In genomic region chr17:4806770-4807533, GRCh38 we compare ENCODE assay signal across 1 cellular context.
TF ChIP-seq lines count a peak whose summit lies in the region.

TSS of gene PLD2 (plus strand) at chr17:4807152. CDS start at chr17:4807773, 621 bp downstream.

TF ChIP-seq in HEK293, 187 proteins besides CTCF, POLR2A, EP300 and RAD21 (continued from another document):
- TF ChIP-seq ZBTB10 (tag by site-specific recombination; IDR thresholded peaks at IDR 0.05): peak; percentile 44; the same call in 1 of the 2 replicates
- TF ChIP-seq ZNF626 (tag by site-specific recombination; IDR thresholded peaks at IDR 0.05): no peak
- TF ChIP-seq GLIS1 (tag by site-specific recombination; IDR thresholded peaks at IDR 0.05): peak; percentile 86
- no peak for TF ChIP-seq ZNF600 (tag by site-specific recombination; IDR thresholded peaks at IDR 0.05)
- 0 out of 2 replicates have a peak, but pooled peaks have one; percentile 27 for TF ChIP-seq SP7 (tag by site-specific recombination; IDR thresholded peaks at IDR 0.05)
- no peak for TF ChIP-seq ZNF664 (tag by site-specific recombination; IDR thresholded peaks at IDR 0.05)
- no peak for TF ChIP-seq ZNF174 (tag by site-specific recombination; IDR thresholded peaks at IDR 0.05)
- TF ChIP-seq ZBTB44 (tag by site-specific recombination; IDR thresholded peaks at IDR 0.05): no peak
- no peak for TF ChIP-seq ZNF2 (tag by site-specific recombination; IDR thresholded peaks at IDR 0.05)
- TF ChIP-seq ZBTB8A (tag by site-specific recombination; IDR thresholded peaks at IDR 0.05): peak; percentile 27; the same call in 1 of the 2 replicates
- no peak for TF ChIP-seq MEIS1 (CRISPR knock-in tag; IDR thresholded peaks at IDR 0.05; ENCODE audit: borderline replicate concordance)
- TF ChIP-seq ZNF148 (tag by site-specific recombination; IDR thresholded peaks at IDR 0.05; ENCODE audit: borderline replicate concordance): no peak
- no peak for TF ChIP-seq WT1 (tag by site-specific recombination; IDR thresholded peaks at IDR 0.05)
- TF ChIP-seq ZNF488 (tag by site-specific recombination; IDR thresholded peaks at IDR 0.05): no peak
- peak; percentile 41; the same call in 1 of the 2 replicates for TF ChIP-seq ZNF596 (tag by site-specific recombination; IDR thresholded peaks at IDR 0.05)
- TF ChIP-seq ZNF114 (tag by site-specific recombination; IDR thresholded peaks at IDR 0.05): no peak
- no peak for TF ChIP-seq REPIN1 (tag by site-specific recombination; IDR thresholded peaks at IDR 0.05; ENCODE audit: low read depth)
- TF ChIP-seq HOXD13 (CRISPR knock-in tag; IDR thresholded peaks at IDR 0.05; ENCODE audit: borderline replicate concordance): no peak
- no peak for TF ChIP-seq ZNF292 (tag by site-specific recombination; IDR thresholded peaks at IDR 0.05; ENCODE audit: borderline replicate concordance, low read depth)
- TF ChIP-seq PRDM4 (tag by site-specific recombination; IDR thresholded peaks at IDR 0.05): no peak
- TF ChIP-seq SP3 (tag by site-specific recombination; IDR thresholded peaks at IDR 0.05): 0 out of 2 replicates have a peak, but pooled peaks have one; percentile 32
- no peak for TF ChIP-seq ZSCAN23 (tag by site-specific recombination; IDR thresholded peaks at IDR 0.05)
- TF ChIP-seq KLF1 (tag by site-specific recombination; IDR thresholded peaks at IDR 0.05): peak; percentile 23; the same call in 1 of the 2 replicates
- TF ChIP-seq ZFP41 (tag by site-specific recombination; IDR thresholded peaks at IDR 0.05; ENCODE audit: borderline replicate concordance): no peak
- peak; percentile 35; the same call in 1 of the 2 replicates for TF ChIP-seq ZIC2 (tag by site-specific recombination; IDR thresholded peaks at IDR 0.05)
- TF ChIP-seq ZBTB48 (tag by site-specific recombination; IDR thresholded peaks at IDR 0.05): no peak
- TF ChIP-seq BCL11B (tag by site-specific recombination; IDR thresholded peaks at IDR 0.05; ENCODE audit: low read depth): no peak
- TF ChIP-seq ZNF670 (tag by site-specific recombination; IDR thresholded peaks at IDR 0.05; ENCODE audit: low read depth): no peak
- TF ChIP-seq ATF2 (tag by site-specific recombination; IDR thresholded peaks at IDR 0.05; ENCODE audit: low read depth): no peak
- TF ChIP-seq ZSCAN18 (tag by site-specific recombination; IDR thresholded peaks at IDR 0.05): no peak
- no peak for TF ChIP-seq ZSCAN30 (tag by site-specific recombination; IDR thresholded peaks at IDR 0.05)
- no peak for TF ChIP-seq ZNF555 (tag by site-specific recombination; conservative IDR thresholded peaks at IDR 0.05)
- TF ChIP-seq ZSCAN4 (tag by site-specific recombination; IDR thresholded peaks at IDR 0.05): no peak
- peak; percentile 21; the same call in 1 of the 2 replicates for TF ChIP-seq ZBTB7A (tag by site-specific recombination; IDR thresholded peaks at IDR 0.05; ENCODE audit: low read depth)
- no peak for TF ChIP-seq ZNF423 (tag by site-specific recombination; IDR thresholded peaks at IDR 0.05)
- TF ChIP-seq GLIS2 (tag by site-specific recombination; IDR thresholded peaks at IDR 0.05): peak; percentile 86
- no peak for TF ChIP-seq ZNF248 (tag by site-specific recombination; IDR thresholded peaks at IDR 0.05)
- TF ChIP-seq SALL2 (tag by site-specific recombination; IDR thresholded peaks at IDR 0.05; ENCODE audit: borderline replicate concordance): no peak
